ENCODE assay signal across 9 cellular contexts in genomic region chr6:119240257-119241123, GRCh38.
DNase-seq lines count a peak whose midpoint lies in the region; ATAC-seq lines count a peak whose summit lies in the region.
"Had no signal": no experiment of that assay in that cellular context is flagged by ENCODE, and none has a peak within 500 bp of the region (broad histone marks: within the 10 kb centered on the region; RNA-seq: fewer than 3 reads in every experiment).

No MANE protein-coding gene starts in this region.

- CTCF ChIA-PET in activated CD4-positive, alpha-beta T cell treated with anti-CD3 and anti-CD28 coated beads, Interleukin-2, amount 10 ng/mL, durations not matched to agents 7 days and 5 days (lab: Charles Lee) = no interaction called here

- no peak overlapping the region for H3K27ac Mint-ChIP-seq in activated CD4-positive, alpha-beta T cell treated with anti-CD3 and anti-CD28 coated beads, Interleukin-2, amount 10 ng/mL, durations not matched to agents 7 days and 5 days

- ATAC-seq in GM18868 (IDR thresholded peaks at IDR 0.05; ENCODE audit: unreplicated experiment) = peak; percentile 40
- ATAC-seq in HG02571 (IDR thresholded peaks at IDR 0.05; ENCODE audit: unreplicated experiment) = peak; percentile 44
- no peak for ATAC-seq in HG03097 (IDR thresholded peaks at IDR 0.05; ENCODE audit: low FRiP score, unreplicated experiment)

- H3K36me3 Mint-ChIP-seq in activated CD4-positive, alpha-beta T cell treated with anti-CD3 and anti-CD28 coated beads, Interleukin-2, amount 10 ng/mL, durations not matched to agents 7 days and 5 days (ENCODE audit: low read depth) = peaks cover 8% of the 10 kb centered on the region

- no peaks in the 10 kb centered on the region for H3K27me3 Mint-ChIP-seq in activated CD4-positive, alpha-beta T cell treated with anti-CD3 and anti-CD28 coated beads, Interleukin-2, amount 10 ng/mL, durations not matched to agents 7 days and 5 days

- H3K4me1 Mint-ChIP-seq in activated CD4-positive, alpha-beta T cell treated with anti-CD3 and anti-CD28 coated beads, Interleukin-2, amount 10 ng/mL, durations not matched to agents 7 days and 5 days = no peaks in the 10 kb centered on the region

- DNase-seq in NCI-H69 (lab: John Stamatoyannopoulos, UW) = peak; percentile 87
- peak; percentile 43 for DNase-seq in left kidney (ENCODE audit: low read depth, low spot score)
- no peak for DNase-seq in NCI-H2029 (lab: John Stamatoyannopoulos, UW)
- no peak for DNase-seq in activated CD4-positive, alpha-beta T cell treated with anti-CD3 and anti-CD28 coated beads, Interleukin-2, amount 10 ng/mL, durations not matched to agents 7 days and 5 days
- no peak for DNase-seq in NCI-H2107 (lab: John Stamatoyannopoulos, UW)
- DNase-seq: cortex of kidney had no signal

- H3K4me3 Mint-ChIP-seq in activated CD4-positive, alpha-beta T cell treated with anti-CD3 and anti-CD28 coated beads, Interleukin-2, amount 10 ng/mL, durations not matched to agents 7 days and 5 days = no peak overlapping the region

- POLR2A ChIA-PET in activated CD4-positive, alpha-beta T cell treated with anti-CD3 and anti-CD28 coated beads, Interleukin-2, amount 10 ng/mL, durations not matched to agents 7 days and 5 days (lab: Charles Lee) = no interaction called here

- H3K9me3 Mint-ChIP-seq in activated CD4-positive, alpha-beta T cell treated with anti-CD3 and anti-CD28 coated beads, Interleukin-2, amount 10 ng/mL, durations not matched to agents 7 days and 5 days = peaks cover 3% of the 10 kb centered on the region

Comparison
In these comparisons a context has a peak if more than half of its experiments do, and no peak if none do; other contexts are left out.
1. DNase-seq: peak in NCI-H69 (single experiment) and left kidney (single experiment); none in NCI-H2029 (single experiment), activated CD4-positive, alpha-beta T cell treated with anti-CD3 and anti-CD28 coated beads, Interleukin-2, amount 10 ng/mL, durations not matched to agents 7 days and 5 days (single experiment) and NCI-H2107 (single experiment).